In genomic region chr7:149720372-149721083, GRCh38 we compare ENCODE assay signal across 10 cellular contexts. TPM values are rescaled to one million over a fixed set of nuclear protein-coding genes. Genes with fewer than 3 reads are reported as not detected.
A peak's percentile ranks its signal among the peaks of the same experiment; 100 is the strongest.
DNase-seq lines count a peak whose midpoint lies in the region; ATAC-seq, FAIRE-seq and TF ChIP-seq lines count a peak whose summit lies in the region.
"Had no signal": no experiment of that assay in that cellular context is flagged by ENCODE, and none has a peak within 500 bp of the region (broad histone marks: within the 10 kb centered on the region; RNA-seq: fewer than 3 reads in every experiment).

No MANE protein-coding gene starts in this region.

- H3K36me3 Mint-ChIP-seq in activated CD8-positive, alpha-beta T cell treated with anti-CD3 and anti-CD28 coated beads, Interleukin-2, amount 10 ng/mL, durations not matched to agents 7 days and 5 days (ENCODE audit: low read depth): no peaks in the 10 kb centered on the region

- no peaks in the 10 kb centered on the region for H3K27me3 Mint-ChIP-seq in activated CD8-positive, alpha-beta T cell treated with anti-CD3 and anti-CD28 coated beads, Interleukin-2, amount 10 ng/mL, durations not matched to agents 7 days and 5 days (ENCODE audit: low read depth)

- H3K27ac Mint-ChIP-seq in activated CD8-positive, alpha-beta T cell treated with anti-CD3 and anti-CD28 coated beads, Interleukin-2, amount 10 ng/mL, durations not matched to agents 7 days and 5 days: no peak overlapping the region

- POLR2A ChIA-PET in activated CD8-positive, alpha-beta T cell treated with anti-CD3 and anti-CD28 coated beads, Interleukin-2, amount 10 ng/mL, durations not matched to agents 7 days and 5 days (lab: Charles Lee): no interaction called here

- no peak overlapping the region for H3K4me3 Mint-ChIP-seq in activated CD8-positive, alpha-beta T cell treated with anti-CD3 and anti-CD28 coated beads, Interleukin-2, amount 10 ng/mL, durations not matched to agents 7 days and 5 days

- no peak for TF ChIP-seq CTCF in LNCaP clone FGC (IDR thresholded peaks at IDR 0.05; ENCODE audit: control insufficient read depth, extremely low read depth, insufficient read depth)

- peaks cover 12% of the 10 kb centered on the region for H3K4me1 Mint-ChIP-seq in activated CD8-positive, alpha-beta T cell treated with anti-CD3 and anti-CD28 coated beads, Interleukin-2, amount 10 ng/mL, durations not matched to agents 7 days and 5 days (ENCODE audit: low read depth)

- ATAC-seq in GM18508 (IDR thresholded peaks at IDR 0.05; ENCODE audit: insufficient read depth, unreplicated experiment) (peak; percentile 47), Right ventricle myocardium superior (ENCODE audit: poor library complexity) (peak; percentile 88)
- ATAC-seq in activated CD8-positive, alpha-beta T cell treated with anti-CD3 and anti-CD28 coated beads, Interleukin-2, amount 10 ng/mL, durations not matched to agents 7 days and 5 days: no peak

- DNase-seq in LNCaP clone FGC (ENCODE audit: low read depth): peak; percentile 43
- peak; percentile 93 for DNase-seq in Right ventricle myocardium superior
- DNase-seq in posterior cingulate gyrus: peak; percentile 74 to 98 (median 89)
- no peak for DNase-seq in NCI-H345 treated with DMSO at 0.1 percent for 48 hours (lab: John Stamatoyannopoulos, UW; ENCODE audit: unreplicated experiment)
- DNase-seq in activated CD8-positive, alpha-beta T cell treated with anti-CD3 and anti-CD28 coated beads, Interleukin-2, amount 10 ng/mL, durations not matched to agents 7 days and 5 days: no peak
- DNase-seq in CD1c-positive myeloid dendritic cell (ENCODE audit: extremely low spot score): no peak
- DNase-seq in HTR-8/SVneo (ENCODE audit: insufficient read length, low spot score): no peak
- DNase-seq: effector CD4-positive, alpha-beta T cell; NCI-H345 had no signal

- intact Hi-C loops in Right ventricle myocardium superior (cut with DNase I): no loop called here
- intact Hi-C loops in posterior cingulate gyrus (cut with DNase I): no loop called here

- H3K9me3 Mint-ChIP-seq in activated CD8-positive, alpha-beta T cell treated with anti-CD3 and anti-CD28 coated beads, Interleukin-2, amount 10 ng/mL, durations not matched to agents 7 days and 5 days (ENCODE audit: insufficient read depth): no peaks in the 10 kb centered on the region

- no peak overlapping the region for H3K4me3 ChIP-seq in LNCaP clone FGC (ENCODE audit: low read depth, low read length)

- FAIRE-seq in HTR-8/SVneo (lab: Jason Lieb, UNC): no peak

- CTCF ChIA-PET in activated CD8-positive, alpha-beta T cell treated with anti-CD3 and anti-CD28 coated beads, Interleukin-2, amount 10 ng/mL, durations not matched to agents 7 days and 5 days (lab: Charles Lee): no interaction called here

RNA-seq across cellular contexts. Expression of gene ZNF467, which starts 52.9 kb away (rescaled TPM):
- 5.2 TPM for total RNA-seq in Right ventricle myocardium superior
- under 1 TPM; 0.08 to 0.11 TPM for total RNA-seq in activated CD8-positive, alpha-beta T cell treated with anti-CD3 and anti-CD28 coated beads, Interleukin-2, amount 10 ng/mL, durations not matched to agents 7 days and 5 days

Comparison
In these comparisons a context has a peak if more than half of its experiments do, and no peak if none do; other contexts are left out.
1. DNase-seq: peak in LNCaP clone FGC (single experiment), Right ventricle myocardium superior (single experiment) and posterior cingulate gyrus (10 of 10); none in NCI-H345 treated with DMSO at 0.1 percent for 48 hours (single experiment), activated CD8-positive, alpha-beta T cell treated with anti-CD3 and anti-CD28 coated beads, Interleukin-2, amount 10 ng/mL, durations not matched to agents 7 days and 5 days (single experiment), CD1c-positive myeloid dendritic cell (single experiment) and HTR-8/SVneo (single experiment).